In genomic region chr1:231337472-231338269, GRCh38 we compare ENCODE assay signal across 8 cellular contexts. TPM values are rescaled to one million over a fixed set of nuclear protein-coding genes. Genes with fewer than 3 reads are reported as not detected.
DNase-seq lines count a peak whose midpoint lies in the region; ATAC-seq and TF ChIP-seq lines count a peak whose summit lies in the region.

Gene EXOC8, minus strand, starts transcription at chr1:231337852. Its CDS starts 107 bp downstream, at chr1:231337745.

- peak within 1 kb of the TSS; percentile 98 for H3K27ac Mint-ChIP-seq in T-helper 17 cell

- peaks cover 40% of the 10 kb centered on the region for H3K4me1 Mint-ChIP-seq in T-helper 17 cell

- H3K4me1 ChIP-seq in prostate gland (replicated peaks) (peaks cover 7% of the 10 kb centered on the region), urinary bladder (ENCODE audit: insufficient read depth) (peaks cover 4% of the 10 kb centered on the region)

- TF ChIP-seq CTCF in prostate gland (IDR thresholded peaks at IDR 0.05): peak in 1 of 4 experiments; percentile 37

- H3K27me3 ChIP-seq in prostate gland (replicated peaks; ENCODE audit: insufficient read depth): no peaks in the 10 kb centered on the region

- H3K27ac ChIP-seq in prostate gland (peak within 1 kb of the TSS; percentile 76 to 87), urinary bladder (ENCODE audit: low read depth) (peak within 1 kb of the TSS; percentile 84)

- intact Hi-C loops in left ventricle myocardium superior (cut with micrococcal nuclease): no loop called here
- intact Hi-C loops in prostate gland (cut with DNase I): loop anchor here (5.0 kb wide), 3 partner anchors 85 to 190 kb away; partner anchors contain the start of genes EGLN1, GNPAT and TSNAX

- ATAC-seq in HG02885 (IDR thresholded peaks at IDR 0.05; ENCODE audit: poor library complexity, unreplicated experiment) (peak; percentile 76), T-helper 17 cell (peak; percentile 81), left ventricle myocardium superior (peak; percentile 97)

- H3K9me3 ChIP-seq in T-helper 17 cell (ENCODE audit: control insufficient read depth, low read length, poor library complexity, severe bottlenecking) (no peaks in the 10 kb centered on the region), prostate gland (no peaks in the 10 kb centered on the region)

- WGBS in prostate gland: under 1% methylated on average over 70 of the region's 74 CpGs
- under 1% methylated on average over 74 of the region's 74 CpGs for WGBS in urinary bladder

- H3K4me3 Mint-ChIP-seq in T-helper 17 cell: peak within 1 kb of the TSS; percentile 95

- H3K36me3 ChIP-seq in prostate gland (no peaks in the 10 kb centered on the region), urinary bladder (ENCODE audit: insufficient read depth) (no peaks in the 10 kb centered on the region)

- DNase-seq in NCI-H1694 treated with DMSO at 0.1 percent for 48 hours (lab: John Stamatoyannopoulos, UW): peak; percentile 99
- peak; percentile 93 to 99 (median 97) for DNase-seq in T-helper 17 cell
- DNase-seq in amygdala (lab: John Stamatoyannopoulos, UW): peak; percentile 67 to 99 (median 92)
- peak; percentile 97 for DNase-seq in left ventricle myocardium superior
- DNase-seq in prostate gland (ENCODE audit: low spot score): peak; percentile 92

- H3K4me3 ChIP-seq in prostate gland: peak within 1 kb of the TSS; percentile 70 to 77
- H3K4me3 ChIP-seq in urinary bladder (ENCODE audit: low read depth, low read length): peak within 1 kb of the TSS; percentile 92

- TF ChIP-seq POLR2A in GM15510 (IDR thresholded peaks at IDR 0.05; ENCODE audit: borderline replicate concordance, extremely low read depth, insufficient read length): peak; percentile 86
- peak; percentile 86 for TF ChIP-seq POLR2A in prostate gland (IDR thresholded peaks at IDR 0.05)

- no peaks in the 10 kb centered on the region for H3K27me3 Mint-ChIP-seq in T-helper 17 cell

- peaks cover 8% of the 10 kb centered on the region for H3K36me3 Mint-ChIP-seq in T-helper 17 cell (ENCODE audit: low read depth)

RNA-seq across cellular contexts. Expression of gene EXOC8, which starts in this region (rescaled TPM):
- total RNA-seq in T-helper 17 cell (10 to 100 TPM; 29.8 to 35.9 TPM), left ventricle myocardium superior (11.1 TPM), prostate gland (10 to 100 TPM; 11.9 to 14.8 TPM), urinary bladder (20.9 TPM)
- 6.0 TPM for polyA plus RNA-seq in urinary bladder

Comparison
In these comparisons a context has a peak if more than half of its experiments do, and no peak if none do; other contexts are left out.
1. Peak in every context shown above with its lines: DNase-seq, ATAC-seq, H3K4me3 ChIP-seq and H3K27ac ChIP-seq.